Comparison of ENCODE assay signal across 1 cellular context in genomic region chr20:39342463-39342862, GRCh38.
TF ChIP-seq lines count a peak whose summit lies in the region.

No MANE protein-coding gene starts in this region.

TF ChIP-seq in HepG2, 621 proteins besides CTCF, POLR2A, EP300 and RAD21:
- peak; percentile 87 for TF ChIP-seq RAD51 (IDR thresholded peaks at IDR 0.05; ENCODE audit: borderline replicate concordance)
- TF ChIP-seq MXD4 (CRISPR knock-in tag; IDR thresholded peaks at IDR 0.05): no peak
- TF ChIP-seq, protein P1, sequence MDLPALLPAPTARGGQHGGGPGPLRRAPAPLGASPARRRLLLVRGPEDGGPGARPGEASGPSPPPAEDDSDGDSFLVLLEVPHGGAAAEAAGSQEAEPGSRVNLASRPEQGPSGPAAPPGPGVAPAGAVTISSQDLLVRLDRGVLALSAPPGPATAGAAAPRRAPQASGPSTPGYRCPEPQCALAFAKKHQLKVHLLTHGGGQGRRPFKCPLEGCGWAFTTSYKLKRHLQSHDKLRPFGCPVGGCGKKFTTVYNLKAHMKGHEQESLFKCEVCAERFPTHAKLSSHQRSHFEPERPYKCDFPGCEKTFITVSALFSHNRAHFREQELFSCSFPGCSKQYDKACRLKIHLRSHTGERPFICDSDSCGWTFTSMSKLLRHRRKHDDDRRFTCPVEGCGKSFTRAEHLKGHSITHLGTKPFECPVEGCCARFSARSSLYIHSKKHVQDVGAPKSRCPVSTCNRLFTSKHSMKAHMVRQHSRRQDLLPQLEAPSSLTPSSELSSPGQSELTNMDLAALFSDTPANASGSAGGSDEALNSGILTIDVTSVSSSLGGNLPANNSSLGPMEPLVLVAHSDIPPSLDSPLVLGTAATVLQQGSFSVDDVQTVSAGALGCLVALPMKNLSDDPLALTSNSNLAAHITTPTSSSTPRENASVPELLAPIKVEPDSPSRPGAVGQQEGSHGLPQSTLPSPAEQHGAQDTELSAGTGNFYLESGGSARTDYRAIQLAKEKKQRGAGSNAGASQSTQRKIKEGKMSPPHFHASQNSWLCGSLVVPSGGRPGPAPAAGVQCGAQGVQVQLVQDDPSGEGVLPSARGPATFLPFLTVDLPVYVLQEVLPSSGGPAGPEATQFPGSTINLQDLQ (CRISPR knock-in tag; IDR thresholded peaks at IDR 0.05): no peak
- no peak for TF ChIP-seq ZKSCAN1 (IDR thresholded peaks at IDR 0.05; ENCODE audit: low read length)
- TF ChIP-seq, protein P2, sequence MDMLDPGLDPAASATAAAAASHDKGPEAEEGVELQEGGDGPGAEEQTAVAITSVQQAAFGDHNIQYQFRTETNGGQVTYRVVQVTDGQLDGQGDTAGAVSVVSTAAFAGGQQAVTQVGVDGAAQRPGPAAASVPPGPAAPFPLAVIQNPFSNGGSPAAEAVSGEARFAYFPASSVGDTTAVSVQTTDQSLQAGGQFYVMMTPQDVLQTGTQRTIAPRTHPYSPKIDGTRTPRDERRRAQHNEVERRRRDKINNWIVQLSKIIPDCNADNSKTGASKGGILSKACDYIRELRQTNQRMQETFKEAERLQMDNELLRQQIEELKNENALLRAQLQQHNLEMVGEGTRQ (IDR thresholded peaks at IDR 0.05; ENCODE audit: low read depth, low read length): peak; percentile 70
- TF ChIP-seq, protein P2 (CRISPR knock-in tag; IDR thresholded peaks at IDR 0.05; ENCODE audit: borderline replicate concordance): no peak
- no peak for TF ChIP-seq HNRNPLL (IDR thresholded peaks at IDR 0.05; ENCODE audit: low read depth, low read length, poor library complexity, severe bottlenecking)
